ENCODE assay signal across 1 cellular context in genomic region chr18:55401275-55401620, GRCh38.
TF ChIP-seq lines count a peak whose summit lies in the region.

No MANE protein-coding gene starts in this region.

TF ChIP-seq in liver, 16 proteins besides CTCF, POLR2A, EP300 and RAD21 (continued from another document):
- TF ChIP-seq, protein P1, sequence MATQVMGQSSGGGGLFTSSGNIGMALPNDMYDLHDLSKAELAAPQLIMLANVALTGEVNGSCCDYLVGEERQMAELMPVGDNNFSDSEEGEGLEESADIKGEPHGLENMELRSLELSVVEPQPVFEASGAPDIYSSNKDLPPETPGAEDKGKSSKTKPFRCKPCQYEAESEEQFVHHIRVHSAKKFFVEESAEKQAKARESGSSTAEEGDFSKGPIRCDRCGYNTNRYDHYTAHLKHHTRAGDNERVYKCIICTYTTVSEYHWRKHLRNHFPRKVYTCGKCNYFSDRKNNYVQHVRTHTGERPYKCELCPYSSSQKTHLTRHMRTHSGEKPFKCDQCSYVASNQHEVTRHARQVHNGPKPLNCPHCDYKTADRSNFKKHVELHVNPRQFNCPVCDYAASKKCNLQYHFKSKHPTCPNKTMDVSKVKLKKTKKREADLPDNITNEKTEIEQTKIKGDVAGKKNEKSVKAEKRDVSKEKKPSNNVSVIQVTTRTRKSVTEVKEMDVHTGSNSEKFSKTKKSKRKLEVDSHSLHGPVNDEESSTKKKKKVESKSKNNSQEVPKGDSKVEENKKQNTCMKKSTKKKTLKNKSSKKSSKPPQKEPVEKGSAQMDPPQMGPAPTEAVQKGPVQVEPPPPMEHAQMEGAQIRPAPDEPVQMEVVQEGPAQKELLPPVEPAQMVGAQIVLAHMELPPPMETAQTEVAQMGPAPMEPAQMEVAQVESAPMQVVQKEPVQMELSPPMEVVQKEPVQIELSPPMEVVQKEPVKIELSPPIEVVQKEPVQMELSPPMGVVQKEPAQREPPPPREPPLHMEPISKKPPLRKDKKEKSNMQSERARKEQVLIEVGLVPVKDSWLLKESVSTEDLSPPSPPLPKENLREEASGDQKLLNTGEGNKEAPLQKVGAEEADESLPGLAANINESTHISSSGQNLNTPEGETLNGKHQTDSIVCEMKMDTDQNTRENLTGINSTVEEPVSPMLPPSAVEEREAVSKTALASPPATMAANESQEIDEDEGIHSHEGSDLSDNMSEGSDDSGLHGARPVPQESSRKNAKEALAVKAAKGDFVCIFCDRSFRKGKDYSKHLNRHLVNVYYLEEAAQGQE (IDR thresholded peaks at IDR 0.05) = no peak
- TF ChIP-seq HNF4G (IDR thresholded peaks at IDR 0.05) (no peak), RXRA (IDR thresholded peaks at IDR 0.05) (no peak), NR2F2 (IDR thresholded peaks at IDR 0.05) (no peak), GABPA (IDR thresholded peaks at IDR 0.05 in 1 of 2, conservative IDR thresholded peaks at IDR 0.05 in 1 of 2) (no peak), TAF1 (conservative IDR thresholded peaks at IDR 0.05) (no peak), FOXA2 (IDR thresholded peaks at IDR 0.05) (no peak), EGR1 (IDR thresholded peaks at IDR 0.05; ENCODE audit: low read depth in 2 of 2) (no peak)
TF ChIP-seq in liver: peak in this region for 0.
